24 cellular contexts compared by ENCODE assay signal in the genomic region with DNA sequence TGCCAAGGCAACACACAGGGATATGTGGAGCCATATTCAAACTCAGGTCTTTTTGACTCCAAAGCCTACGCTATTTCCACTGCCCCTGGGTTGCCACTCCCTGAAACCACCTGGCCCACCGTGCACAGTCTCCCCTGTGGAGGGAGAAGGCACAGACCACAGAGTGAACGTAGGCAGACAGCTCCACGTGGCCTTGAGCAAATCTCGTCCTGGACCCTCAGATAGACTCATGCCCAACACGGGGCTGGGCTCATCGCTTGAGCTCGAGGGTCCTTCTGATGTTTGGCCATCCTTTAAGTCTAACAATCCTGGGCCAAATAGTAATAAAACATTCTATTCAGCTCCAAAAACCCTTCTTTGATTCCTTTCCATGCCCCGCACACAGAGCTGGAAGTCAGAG.
DNase-seq lines count a peak whose midpoint lies in the region; ATAC-seq and TF ChIP-seq lines count a peak whose summit lies in the region.
"Had no signal": no experiment of that assay in that cellular context is flagged by ENCODE, and none has a peak within 500 bp of the region (broad histone marks: within the 10 kb centered on the region; RNA-seq: fewer than 3 reads in every experiment).

No MANE protein-coding gene starts in this region.

- DNase-seq in breast epithelium (ENCODE audit: low spot score in 2 of 2) (peak; percentile 12 to 16), MCF 10A (ENCODE audit: unreplicated experiment) (no peak), immature natural killer cell (no peak), vagina (ENCODE audit: extremely low spot score in 2 of 2) (no peak), NCI-H1694 (lab: John Stamatoyannopoulos, UW) (no peak)
- DNase-seq: AML-193; CD4-positive, CD25-positive, alpha-beta regulatory T cell; DND-41; GF-D8; HFFc6; hypothalamus; left colon; NCI-H446 treated with DMSO at 0.1 percent for 48 hours; SJCRH30; stimulated activated CD4-positive, alpha-beta T cell treated with anti-CD3 and anti-CD28 coated beads, Interleukin-4, amount 100 ng/mL, for 1 hour; SW 1271 had no signal

- H3K27me3 ChIP-seq in breast epithelium (no peaks in the 10 kb centered on the region), parathyroid adenoma (ENCODE audit: control insufficient read depth, insufficient read depth, low read length) (no peaks in the 10 kb centered on the region), vagina (no peaks in the 10 kb centered on the region)
- H3K27me3 ChIP-seq: right lobe of liver, SJCRH30 had no signal

- BruUV-seq in MCF 10A (replicated peaks; lab: Mats Ljungman, UMichigan): no TSS peak

- TF ChIP-seq POLR2A in breast epithelium (IDR thresholded peaks at IDR 0.05): no peak
- TF ChIP-seq POLR2A in vagina (IDR thresholded peaks at IDR 0.05): no peak

- H3K4me1 Mint-ChIP-seq in MCF 10A (ENCODE audit: insufficient read depth, unreplicated experiment): peaks cover 21% of the 10 kb centered on the region
- peaks cover 29 to 41% of the 10 kb centered on the region in 2 donors for H3K4me1 Mint-ChIP-seq in immature natural killer cell

- H3K9me3 ChIP-seq in breast epithelium: no peaks in the 10 kb centered on the region
- no peaks in the 10 kb centered on the region for H3K9me3 ChIP-seq in parathyroid adenoma (ENCODE audit: control insufficient read depth, low read length)
- no peaks in the 10 kb centered on the region for H3K9me3 ChIP-seq in vagina
- H3K9me3 ChIP-seq: A549, right lobe of liver, SJCRH30 had no signal

- no peaks in the 10 kb centered on the region for H3K9me3 Mint-ChIP-seq in MCF 10A (ENCODE audit: unreplicated experiment)
- no peaks in the 10 kb centered on the region for H3K9me3 Mint-ChIP-seq in immature natural killer cell

- H3K4me3 ChIP-seq in breast epithelium (no peak overlapping the region), parathyroid adenoma (ENCODE audit: low read depth, low read length) (no peak overlapping the region), vagina (no peak overlapping the region)
- H3K4me3 ChIP-seq: A549, GM23338, right lobe of liver, SJCRH30 had no signal

- H3K27ac Mint-ChIP-seq in MCF 10A (ENCODE audit: low read depth, unreplicated experiment): no peak overlapping the region
- H3K27ac Mint-ChIP-seq in immature natural killer cell: peak overlapping the region in 1 of 6 donors; percentile 40
- H3K27ac Mint-ChIP-seq: GM23338, HFFc6, progenitor cell of endocrine pancreas had no signal

- no peaks in the 10 kb centered on the region for H3K79me2 ChIP-seq in parathyroid adenoma

- H3K36me3 ChIP-seq in breast epithelium (no peaks in the 10 kb centered on the region), parathyroid adenoma (ENCODE audit: control insufficient read depth, insufficient read depth, low read length) (no peaks in the 10 kb centered on the region), vagina (no peaks in the 10 kb centered on the region)
- H3K36me3 ChIP-seq: right lobe of liver, SJCRH30 had no signal

- no peak for ATAC-seq in HG03039 (IDR thresholded peaks at IDR 0.05; ENCODE audit: unreplicated experiment)
- ATAC-seq in GM21723 (IDR thresholded peaks at IDR 0.05; ENCODE audit: unreplicated experiment): no peak
- ATAC-seq: A549, GM23338, left colon, right lobe of liver had no signal

- H3K27me3 Mint-ChIP-seq in MCF 10A (ENCODE audit: insufficient read depth, unreplicated experiment) (no peaks in the 10 kb centered on the region), immature natural killer cell (ENCODE audit: low read depth in 3 of 3) (peaks cover 9 to 18% (median 12%) of the 10 kb centered on the region in 3 donors)

- intact Hi-C loops in breast epithelium (cut with DNase I; ENCODE audit: low total_unique reads) (no loop called here), MCF 10A (cut with micrococcal nuclease) (no loop called here), vagina (cut with DNase I) (no loop called here)

- H3K4me1 ChIP-seq in breast epithelium (peaks cover 22 to 30% of the 10 kb centered on the region in 2 donors), parathyroid adenoma (peaks cover 52% of the 10 kb centered on the region), vagina (peaks cover 31% of the 10 kb centered on the region)

- POLR2A ChIA-PET in MCF 10A (lab: Yijun Ruan, JAX): no interaction called here

- no peak overlapping the region for H3K4me2 ChIP-seq in parathyroid adenoma (ENCODE audit: low read length)
- H3K4me2 ChIP-seq: A549, GM23338 had no signal

- H3K27ac ChIP-seq in breast epithelium: peak overlapping the region; percentile 93 to 95
- peak overlapping the region; percentile 100 for H3K27ac ChIP-seq in parathyroid adenoma
- peak overlapping the region; percentile 71 for H3K27ac ChIP-seq in vagina
- H3K27ac ChIP-seq: A549, SJCRH30 had no signal

- CTCF ChIA-PET in MCF 10A (lab: Yijun Ruan, JAX): interaction anchor here (0.7 kb wide), 1 partner anchor 200 kb away, joined by 3 read pairs; no protein-coding TSS in a partner anchor

- H3K4me3 Mint-ChIP-seq in MCF 10A (ENCODE audit: unreplicated experiment): no peak overlapping the region
- peak overlapping the region; percentile 24 to 76 (median 34) for H3K4me3 Mint-ChIP-seq in immature natural killer cell
- H3K4me3 Mint-ChIP-seq: brain; CD4-positive, CD25-positive, alpha-beta regulatory T cell; GM23338; HFFc6 had no signal

- no peak overlapping the region for H2AFZ ChIP-seq in parathyroid adenoma
- H2AFZ ChIP-seq: GM23338 had no signal

- H3K9ac ChIP-seq in parathyroid adenoma: no peak overlapping the region

- H3K36me3 Mint-ChIP-seq in MCF 10A (ENCODE audit: insufficient read depth, unreplicated experiment) (peaks cover 7% of the 10 kb centered on the region), immature natural killer cell (no peaks in the 10 kb centered on the region)
- H3K36me3 Mint-ChIP-seq: brain; CD4-positive, CD25-positive, alpha-beta regulatory T cell had no signal

- TF ChIP-seq CTCF in breast epithelium (IDR thresholded peaks at IDR 0.05) (no peak), MCF 10A (IDR thresholded peaks at IDR 0.05; ENCODE audit: unreplicated experiment) (no peak), parathyroid adenoma (IDR thresholded peaks at IDR 0.05) (no peak), vagina (IDR thresholded peaks at IDR 0.05) (no peak)

Comparison
In these comparisons a context has a peak if more than half of its experiments do, and no peak if none do; other contexts are left out.
1. DNase-seq: peak in breast epithelium (2 of 2); none in MCF 10A (single experiment), immature natural killer cell (0 of 3), vagina (0 of 2) and NCI-H1694 (single experiment).
2. Peak in every context shown above with its lines, with median percentiles within 50 percentile points of each other: H3K27ac ChIP-seq.